ENCODE assay signal across 23 cellular contexts in the genomic region with DNA sequence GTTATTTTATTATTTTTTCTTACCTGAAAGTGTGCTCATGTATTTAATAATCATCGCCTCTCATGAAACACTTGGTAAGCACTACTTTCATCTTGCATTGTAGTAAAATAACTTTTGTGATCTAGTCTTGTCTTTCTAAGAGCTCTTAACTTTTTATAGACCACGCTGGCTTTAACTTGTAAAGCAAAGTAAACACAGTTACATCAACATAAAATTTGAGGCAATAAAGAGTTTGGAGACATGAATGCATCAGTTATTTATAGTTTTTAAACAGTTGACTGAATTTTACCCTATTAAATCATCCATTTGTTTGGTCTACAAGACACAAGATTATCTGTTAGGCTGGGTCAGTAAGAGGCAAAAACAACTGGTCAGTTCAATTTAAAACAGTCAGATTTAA.
DNase-seq lines count a peak whose midpoint lies in the region; ATAC-seq, FAIRE-seq and TF ChIP-seq lines count a peak whose summit lies in the region.
"Had no signal": no experiment of that assay in that cellular context is flagged by ENCODE, and none has a peak within 500 bp of the region (broad histone marks: within the 10 kb centered on the region; RNA-seq: fewer than 3 reads in every experiment).

No MANE protein-coding gene starts in this region.

- BruUV-seq in PC-3 (replicated peaks; lab: Mats Ljungman, UMichigan): no TSS peak

- intact Hi-C loops in PC-3 (cut with micrococcal nuclease): loop anchor here (5.0 kb wide), 1 partner anchor 141 kb away; no protein-coding TSS in a partner anchor
- intact Hi-C loops in right cardiac atrium (cut with DNase I): no loop called here

- no peaks in the 10 kb centered on the region for H4K20me1 ChIP-seq in PC-3 (ENCODE audit: low read length)
- H4K20me1 ChIP-seq: BLaER1 treated with 17β-estradiol and CSF1 and Interleukin-3, amounts not matched to agents 10 nM and 100 nM had no signal

- no peaks in the 10 kb centered on the region for H3K36me3 Mint-ChIP-seq in progenitor cell of endocrine pancreas (ENCODE audit: insufficient read depth)
- H3K36me3 Mint-ChIP-seq: CD14-positive monocyte; CD8-positive, alpha-beta memory T cell had no signal

- H3K9me3 Mint-ChIP-seq in progenitor cell of endocrine pancreas (ENCODE audit: low read depth): no peaks in the 10 kb centered on the region
- H3K9me3 Mint-ChIP-seq: CD14-positive monocyte; CD4-positive, alpha-beta T cell; GM23338; H9 had no signal

- CTCF ChIA-PET in HEK293 (lab: Yijun Ruan, JAX) (interaction anchor here (1.0 to 1.4 kb wide), 3 partner anchors 9 to 218 kb away, joined by 4 to 8 read pairs (median 5); no protein-coding TSS in a partner anchor), PC-3 (lab: Charles Lee) (interaction anchor here (0.6 to 1.3 kb wide), 2 partner anchors 177 to 237 kb away, joined by 3 to 6 read pairs; no protein-coding TSS in a partner anchor)

- H3K9me3 ChIP-seq in HEK293 (ENCODE audit: control insufficient read depth, insufficient read depth, low read depth, low read length) (no peaks in the 10 kb centered on the region), PC-3 (ENCODE audit: low read length) (no peaks in the 10 kb centered on the region), right cardiac atrium (ENCODE audit: control insufficient read depth, low read length) (no peaks in the 10 kb centered on the region)
- H3K9me3 ChIP-seq: BLaER1 treated with 17β-estradiol and CSF1 and Interleukin-3, amounts not matched to agents 10 nM and 100 nM had no signal

- no peak for TF ChIP-seq CTCF in HEK293 (tag by site-specific recombination; IDR thresholded peaks at IDR 0.05)
- no peak for TF ChIP-seq CTCF in PC-3 (conservative IDR thresholded peaks at IDR 0.05; ENCODE audit: low read depth, low read length)
- no peak for TF ChIP-seq CTCF in progenitor cell of endocrine pancreas (IDR thresholded peaks at IDR 0.05; ENCODE audit: unreplicated experiment)

- peak; percentile 70 for FAIRE-seq in endometrium (lab: Jason Lieb, UNC)
- FAIRE-seq: A204.1, GM12878, GM19239 had no signal

- H3K27ac Mint-ChIP-seq in progenitor cell of endocrine pancreas: peak overlapping the region; percentile 67
- H3K27ac Mint-ChIP-seq: B cell; CD14-positive monocyte; CD4-positive, alpha-beta T cell; CD8-positive, alpha-beta memory T cell; GM23338; H9 had no signal

- no peak for DNase-seq in PC-3
- no peak for DNase-seq in progenitor cell of endocrine pancreas (ENCODE audit: low spot score, unreplicated experiment)
- no peak for DNase-seq in right cardiac atrium
- DNase-seq in NCI-H1694 treated with DMSO at 0.1 percent for 48 hours (lab: John Stamatoyannopoulos, UW): no peak
- DNase-seq in stimulated activated CD4-positive, alpha-beta T cell treated with anti-CD3 and anti-CD28 coated beads, Interleukin-4, amount 100 ng/mL, for 1 hour: no peak
- DNase-seq: CD4-positive, alpha-beta T cell; CD8-positive, alpha-beta memory T cell; DMS 273 treated with DMSO at 0.1 percent for 48 hours; DMS79; EL; GDM1; H9 had no signal

- H3K79me2 ChIP-seq in PC-3 (ENCODE audit: low read length): no peaks in the 10 kb centered on the region

- H3K27me3 ChIP-seq in PC-3 (ENCODE audit: low read length) (no peaks in the 10 kb centered on the region), right cardiac atrium (ENCODE audit: control insufficient read depth, insufficient read depth) (no peaks in the 10 kb centered on the region)
- H3K27me3 ChIP-seq: BLaER1 treated with 17β-estradiol and CSF1 and Interleukin-3, amounts not matched to agents 10 nM and 100 nM had no signal

- no peaks in the 10 kb centered on the region for H3K27me3 Mint-ChIP-seq in progenitor cell of endocrine pancreas

- H3K36me3 ChIP-seq in HEK293 (ENCODE audit: control insufficient read depth in 2 of 2, insufficient read depth in 1 of 2, low read length in 2 of 2) (no peaks in the 10 kb centered on the region), PC-3 (ENCODE audit: low read depth, low read length) (no peaks in the 10 kb centered on the region)

- H2AFZ ChIP-seq in PC-3 (ENCODE audit: low read length): no peak overlapping the region
- H2AFZ ChIP-seq: GM23338 had no signal

- 79% methylated on average over 2 of the region's 2 CpGs for WGBS in right cardiac atrium

- H3F3A ChIP-seq in PC-3 (ENCODE audit: low read length, unreplicated experiment): no peaks in the 10 kb centered on the region

- no peak overlapping the region for H3K4me3 ChIP-seq in HEK293 (ENCODE audit: low read depth, low read length)
- no peak overlapping the region for H3K4me3 ChIP-seq in PC-3 (ENCODE audit: low read length)
- H3K4me3 ChIP-seq in right cardiac atrium (ENCODE audit: low read length): no peak overlapping the region
- H3K4me3 ChIP-seq: BLaER1 treated with 17β-estradiol and CSF1 and Interleukin-3, amounts not matched to agents 10 nM and 100 nM; GM12878; GM23338 had no signal

- ATAC-seq in PC-3: peak; percentile 71
- ATAC-seq in right cardiac atrium: no peak
- ATAC-seq: GM12878, GM23338, HCT116 had no signal

- H3K9ac ChIP-seq in PC-3 (ENCODE audit: low read length): no peak overlapping the region
- H3K9ac ChIP-seq: BLaER1 treated with 17β-estradiol and CSF1 and Interleukin-3, amounts not matched to agents 10 nM and 100 nM had no signal

- H3K27ac ChIP-seq in HEK293 (ENCODE audit: extremely low read depth, low read depth, low read length) (no peak overlapping the region), PC-3 (ENCODE audit: low read length) (no peak overlapping the region), right cardiac atrium (ENCODE audit: low read length) (no peak overlapping the region)
- H3K27ac ChIP-seq: 22Rv1; BLaER1 treated with 17β-estradiol and CSF1 and Interleukin-3, amounts not matched to agents 10 nM and 100 nM had no signal

- H3K9me2 ChIP-seq in PC-3 (replicated peaks; ENCODE audit: low read length): no peaks in the 10 kb centered on the region

- no peaks in the 10 kb centered on the region for H3K4me1 Mint-ChIP-seq in progenitor cell of endocrine pancreas (ENCODE audit: low read depth)
- H3K4me1 Mint-ChIP-seq: CD14-positive monocyte; CD8-positive, alpha-beta memory T cell; GM23338; H9 had no signal

- H3K4me3 Mint-ChIP-seq in progenitor cell of endocrine pancreas (ENCODE audit: low read depth): no peak overlapping the region
- H3K4me3 Mint-ChIP-seq: B cell; CD14-positive monocyte; CD4-positive, alpha-beta T cell; CD8-positive, alpha-beta memory T cell; GM23338; H9 had no signal

- H3K4me1 ChIP-seq in HEK293 (ENCODE audit: control insufficient read depth, insufficient read depth, low read length) (0 out of 2 replicates have a peak, but pooled peaks cover 5% of the 10 kb centered on the region), PC-3 (ENCODE audit: insufficient read depth, low read length) (0 out of 2 replicates have a peak, but pooled peaks cover 5% of the 10 kb centered on the region), right cardiac atrium (ENCODE audit: control insufficient read depth, insufficient read depth, low read length) (no peaks in the 10 kb centered on the region)
- H3K4me1 ChIP-seq: BLaER1 treated with 17β-estradiol and CSF1 and Interleukin-3, amounts not matched to agents 10 nM and 100 nM had no signal

- POLR2A ChIA-PET in HEK293 (lab: Yijun Ruan, JAX) (no interaction called here), PC-3 (lab: Charles Lee; ENCODE audit: unreplicated experiment) (no interaction called here)

- H3K4me2 ChIP-seq in PC-3 (ENCODE audit: low read length): no peak overlapping the region
- H3K4me2 ChIP-seq: BLaER1 treated with 17β-estradiol and CSF1 and Interleukin-3, amounts not matched to agents 10 nM and 100 nM; GM23338 had no signal

TF ChIP-seq in HEK293, 187 proteins besides CTCF, POLR2A, EP300 and RAD21 (continues in another document):
- TF ChIP-seq ZEB2 (tag by site-specific recombination; IDR thresholded peaks at IDR 0.05): peak; percentile 41; the same call in 1 of the 2 replicates
- TF ChIP-seq ZBTB21 (tag by site-specific recombination; IDR thresholded peaks at IDR 0.05): no peak
- TF ChIP-seq, protein P1, sequence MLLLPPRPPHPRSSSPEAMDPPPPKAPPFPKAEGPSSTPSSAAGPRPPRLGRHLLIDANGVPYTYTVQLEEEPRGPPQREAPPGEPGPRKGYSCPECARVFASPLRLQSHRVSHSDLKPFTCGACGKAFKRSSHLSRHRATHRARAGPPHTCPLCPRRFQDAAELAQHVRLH (tag by site-specific recombination; IDR thresholded peaks at IDR 0.05): 0 out of 2 replicates have a peak, but pooled peaks have one; percentile 58
- TF ChIP-seq ZNF239 (tag by site-specific recombination; IDR thresholded peaks at IDR 0.05): no peak
- TF ChIP-seq, protein P2, sequence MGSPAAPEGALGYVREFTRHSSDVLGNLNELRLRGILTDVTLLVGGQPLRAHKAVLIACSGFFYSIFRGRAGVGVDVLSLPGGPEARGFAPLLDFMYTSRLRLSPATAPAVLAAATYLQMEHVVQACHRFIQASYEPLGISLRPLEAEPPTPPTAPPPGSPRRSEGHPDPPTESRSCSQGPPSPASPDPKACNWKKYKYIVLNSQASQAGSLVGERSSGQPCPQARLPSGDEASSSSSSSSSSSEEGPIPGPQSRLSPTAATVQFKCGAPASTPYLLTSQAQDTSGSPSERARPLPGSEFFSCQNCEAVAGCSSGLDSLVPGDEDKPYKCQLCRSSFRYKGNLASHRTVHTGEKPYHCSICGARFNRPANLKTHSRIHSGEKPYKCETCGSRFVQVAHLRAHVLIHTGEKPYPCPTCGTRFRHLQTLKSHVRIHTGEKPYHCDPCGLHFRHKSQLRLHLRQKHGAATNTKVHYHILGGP (tag by site-specific recombination; IDR thresholded peaks at IDR 0.05): peak; percentile 87
- TF ChIP-seq, protein P3, sequence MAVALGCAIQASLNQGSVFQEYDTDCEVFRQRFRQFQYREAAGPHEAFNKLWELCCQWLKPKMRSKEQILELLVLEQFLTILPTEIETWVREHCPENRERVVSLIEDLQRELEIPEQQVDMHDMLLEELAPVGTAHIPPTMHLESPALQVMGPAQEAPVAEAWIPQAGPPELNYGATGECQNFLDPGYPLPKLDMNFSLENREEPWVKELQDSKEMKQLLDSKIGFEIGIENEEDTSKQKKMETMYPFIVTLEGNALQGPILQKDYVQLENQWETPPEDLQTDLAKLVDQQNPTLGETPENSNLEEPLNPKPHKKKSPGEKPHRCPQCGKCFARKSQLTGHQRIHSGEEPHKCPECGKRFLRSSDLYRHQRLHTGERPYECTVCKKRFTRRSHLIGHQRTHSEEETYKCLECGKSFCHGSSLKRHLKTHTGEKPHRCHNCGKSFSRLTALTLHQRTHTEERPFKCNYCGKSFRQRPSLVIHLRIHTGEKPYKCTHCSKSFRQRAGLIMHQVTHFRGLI (tag by site-specific recombination; IDR thresholded peaks at IDR 0.05): no peak
- TF ChIP-seq ZNF366 (tag by site-specific recombination; conservative IDR thresholded peaks at IDR 0.05): no peak
